9 cellular contexts compared by ENCODE assay signal in the genomic region with DNA sequence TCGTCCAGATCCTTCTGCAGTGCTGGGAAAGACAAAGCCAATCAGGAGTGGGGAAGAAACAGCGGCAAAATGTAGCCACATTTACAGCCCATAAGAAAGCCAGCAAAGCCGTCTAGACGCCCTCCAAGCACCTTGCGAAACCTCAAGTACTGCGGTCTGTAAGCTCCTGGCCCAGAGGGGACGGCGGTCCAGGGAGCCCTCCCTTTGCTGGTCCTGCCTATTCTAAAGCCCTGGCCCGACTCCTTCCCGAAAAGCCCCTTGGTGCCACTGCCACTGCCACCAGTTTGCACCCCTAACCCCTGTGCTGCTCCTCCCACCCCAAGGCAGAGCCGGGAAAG. TPM values are rescaled to one million over a fixed set of nuclear protein-coding genes. Genes with fewer than 3 reads are reported as not detected.
A peak's percentile ranks its signal among the peaks of the same experiment; 100 is the strongest.
DNase-seq lines count a peak whose midpoint lies in the region; ATAC-seq and TF ChIP-seq lines count a peak whose summit lies in the region.
"Had no signal": no experiment of that assay in that cellular context is flagged by ENCODE, and none has a peak within 500 bp of the region (broad histone marks: within the 10 kb centered on the region; RNA-seq: fewer than 3 reads in every experiment).

No MANE protein-coding gene starts in this region.

- H3K36me3 ChIP-seq in left lung = peaks cover 0 to 60% of the 10 kb centered on the region in 2 donors
- H3K36me3 ChIP-seq in tibial artery = peaks cover 33 to 63% (median 45%) of the 10 kb centered on the region in 3 donors

- TF ChIP-seq CTCF in left lung (IDR thresholded peaks at IDR 0.05) = no peak
- no peak for TF ChIP-seq CTCF in tibial artery (IDR thresholded peaks at IDR 0.05)

- peaks cover 22% of the 10 kb centered on the region for H3K4me1 Mint-ChIP-seq in activated T-cell treated with anti-CD3 and anti-CD28 coated beads, Interleukin-2, amount 50 U/mL, for 72 hours (ENCODE audit: low read depth)
- peaks cover 11% of the 10 kb centered on the region for H3K4me1 Mint-ChIP-seq in activated naive CD8-positive, alpha-beta T cell treated with anti-CD3 and anti-CD28 coated beads, Interleukin-2, amount 50 U/mL, for 24 hours

- H3K36me3 Mint-ChIP-seq in activated T-cell treated with anti-CD3 and anti-CD28 coated beads, Interleukin-2, amount 50 U/mL, for 72 hours (ENCODE audit: insufficient read depth in 2 of 2) = peaks cover 7 to 25% of the 10 kb centered on the region in 2 donors
- H3K36me3 Mint-ChIP-seq in activated naive CD8-positive, alpha-beta T cell treated with anti-CD3 and anti-CD28 coated beads, Interleukin-2, amount 50 U/mL, for 24 hours (ENCODE audit: low read depth) = peaks cover 28% of the 10 kb centered on the region

- H3K4me3 ChIP-seq in left lung = peak overlapping the region; percentile 68 to 80
- H3K4me3 ChIP-seq in tibial artery = peak overlapping the region; percentile 89 to 97

- H3K4me1 ChIP-seq in left lung (peaks cover 0 to 25% of the 10 kb centered on the region in 2 donors), tibial artery (peaks cover 0 to 9% (median 7%) of the 10 kb centered on the region in 4 donors)

- ATAC-seq in activated T-cell treated with anti-CD3 and anti-CD28 coated beads, Interleukin-2, amount 50 U/mL, for 72 hours (replicated peaks in 1 of 2) = no peak
- no peak for ATAC-seq in activated naive CD8-positive, alpha-beta T cell treated with anti-CD3 and anti-CD28 coated beads, Interleukin-2, amount 50 U/mL, for 24 hours
- peak; percentile 14 for ATAC-seq in left lung

- H3K27ac Mint-ChIP-seq in activated T-cell treated with anti-CD3 and anti-CD28 coated beads, Interleukin-2, amount 50 U/mL, for 72 hours = peak overlapping the region; percentile 75
- peak overlapping the region; percentile 84 for H3K27ac Mint-ChIP-seq in activated naive CD8-positive, alpha-beta T cell treated with anti-CD3 and anti-CD28 coated beads, Interleukin-2, amount 50 U/mL, for 24 hours

- no peaks in the 10 kb centered on the region for H3K27me3 ChIP-seq in left lung
- H3K27me3 ChIP-seq in tibial artery = no peaks in the 10 kb centered on the region

- H3K9me3 Mint-ChIP-seq in activated T-cell treated with anti-CD3 and anti-CD28 coated beads, Interleukin-2, amount 50 U/mL, for 72 hours = no peaks in the 10 kb centered on the region
- no peaks in the 10 kb centered on the region for H3K9me3 Mint-ChIP-seq in activated naive CD8-positive, alpha-beta T cell treated with anti-CD3 and anti-CD28 coated beads, Interleukin-2, amount 50 U/mL, for 24 hours

- no peaks in the 10 kb centered on the region for H3K27me3 Mint-ChIP-seq in activated T-cell treated with anti-CD3 and anti-CD28 coated beads, Interleukin-2, amount 50 U/mL, for 72 hours (ENCODE audit: low read depth)
- no peaks in the 10 kb centered on the region for H3K27me3 Mint-ChIP-seq in activated naive CD8-positive, alpha-beta T cell treated with anti-CD3 and anti-CD28 coated beads, Interleukin-2, amount 50 U/mL, for 24 hours

- DNase-seq in activated T-cell treated with anti-CD3 and anti-CD28 coated beads, Interleukin-2, amount 50 U/mL, for 72 hours = no peak
- DNase-seq in activated T-cell treated with anti-CD3 and anti-CD28 coated beads, Interleukin-2, amount 50 U/mL, for 1 hour = no peak
- DNase-seq in activated naive CD8-positive, alpha-beta T cell treated with anti-CD3 and anti-CD28 coated beads, Interleukin-2, amount 50 U/mL, for 24 hours = no peak
- no peak for DNase-seq in left lung
- DNase-seq in tibial artery = no peak
- DNase-seq in NCI-H128 (lab: John Stamatoyannopoulos, UW; ENCODE audit: unreplicated experiment) = no peak
- no peak for DNase-seq in medulla oblongata (ENCODE audit: extremely low spot score)
- DNase-seq in globus pallidus (ENCODE audit: low spot score) = no peak
- DNase-seq: NCI-H1092 treated with DMSO at 0.1 percent for 48 hours had no signal

- H3K9me3 ChIP-seq in left lung = no peaks in the 10 kb centered on the region
- H3K9me3 ChIP-seq in tibial artery = no peaks in the 10 kb centered on the region

- H3K27ac ChIP-seq in left lung (peak overlapping the region in 1 of 2 donors; percentile 84), tibial artery (peak overlapping the region; percentile 71 to 86)

- peak overlapping the region; percentile 90 to 92 for H3K4me3 Mint-ChIP-seq in activated T-cell treated with anti-CD3 and anti-CD28 coated beads, Interleukin-2, amount 50 U/mL, for 72 hours
- H3K4me3 Mint-ChIP-seq in activated naive CD8-positive, alpha-beta T cell treated with anti-CD3 and anti-CD28 coated beads, Interleukin-2, amount 50 U/mL, for 24 hours = peak overlapping the region; percentile 87

- intact Hi-C loops in left lung (cut with DNase I) (no loop called here), tibial artery (cut with DNase I; ENCODE audit: low total_unique reads) (no loop called here)

RNA-seq across cellular contexts. Expression of a gene that starts 1.1 kb away (rescaled TPM):
- total RNA-seq in activated T-cell treated with anti-CD3 and anti-CD28 coated beads, Interleukin-2, amount 50 U/mL, for 72 hours = 10 to 100 TPM; 47.0 to 49.3 TPM
- total RNA-seq in left lung = 10 to 100 TPM; 32.0 to 38.5 TPM

RNA-seq across cellular contexts. Expression of a gene that starts 12.3 kb away (rescaled TPM):
- 10 to 100 TPM; 44.6 to 51.7 TPM for total RNA-seq in activated T-cell treated with anti-CD3 and anti-CD28 coated beads, Interleukin-2, amount 50 U/mL, for 72 hours
- 10 to 100 TPM; 30.1 to 31.8 TPM for total RNA-seq in left lung

RNA-seq across cellular contexts. Expression of a gene that starts 12.5 kb away (rescaled TPM):
- total RNA-seq in activated T-cell treated with anti-CD3 and anti-CD28 coated beads, Interleukin-2, amount 50 U/mL, for 72 hours = 10 to 100 TPM; 74.4 to 77.9 TPM
- total RNA-seq in left lung = 10 to 100 TPM; 21.0 to 22.9 TPM

RNA-seq across cellular contexts. Expression of a gene that starts 19.8 kb away (rescaled TPM):
- 10 to 100 TPM; 19.9 to 32.0 TPM for total RNA-seq in activated T-cell treated with anti-CD3 and anti-CD28 coated beads, Interleukin-2, amount 50 U/mL, for 72 hours
- total RNA-seq in left lung = 10 to 100 TPM; 26.1 to 32.1 TPM
